In genomic region chr19:14449321-14449720, GRCh38 we compare ENCODE assay signal across 1 cellular context.
TF ChIP-seq lines count a peak whose summit lies in the region.

No MANE protein-coding gene starts in this region.

TF ChIP-seq in K562, 482 proteins besides CTCF, POLR2A, EP300 and RAD21:
- TF ChIP-seq TSHZ1 (CRISPR knock-in tag; IDR thresholded peaks at IDR 0.05) (no peak), CEBPB (tag; IDR thresholded peaks at IDR 0.05) (peak; percentile 33; the same call in 1 of the 2 replicates), ASH1L (IDR thresholded peaks at IDR 0.05; ENCODE audit: borderline replicate concordance, low read depth, partially characterized antibody) (no peak), ZFP30 (CRISPR knock-in tag; IDR thresholded peaks at IDR 0.05; ENCODE audit: borderline replicate concordance) (no peak), ZNF511 (CRISPR knock-in tag; IDR thresholded peaks at IDR 0.05) (no peak)
